1 cellular context compared by ENCODE assay signal in the genomic region with DNA sequence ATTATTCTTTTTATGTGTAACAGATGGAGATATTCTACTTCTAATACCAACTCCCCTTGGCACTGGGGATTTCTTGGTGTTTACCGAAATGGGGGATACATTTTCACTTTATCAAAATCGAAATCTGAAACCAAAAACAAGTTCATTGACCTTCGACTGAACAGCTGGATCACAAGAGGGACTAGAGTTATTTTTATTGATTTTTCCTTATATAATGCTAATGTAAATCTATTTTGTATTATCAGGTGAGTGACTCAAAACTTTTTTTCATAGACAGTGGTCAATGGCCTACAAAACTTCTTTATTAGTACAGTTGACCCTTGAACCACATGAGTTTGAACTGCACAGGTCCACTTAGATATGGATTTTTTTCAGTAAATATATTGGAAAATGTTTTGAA.
A peak's percentile ranks its signal among the peaks of the same experiment; 100 is the strongest.
TF ChIP-seq lines count a peak whose summit lies in the region.

No MANE protein-coding gene starts in this region.

TF ChIP-seq in HepG2, 621 proteins besides CTCF, POLR2A, EP300 and RAD21 (continues in another document):
- TF ChIP-seq SIX4 (CRISPR knock-in tag; IDR thresholded peaks at IDR 0.05) (peak; percentile 86; the same call in 1 of the 2 replicates), ZNF891 (CRISPR knock-in tag; IDR thresholded peaks at IDR 0.05) (no peak), MED1 (CRISPR knock-in tag; IDR thresholded peaks at IDR 0.05) (peak; percentile 49), CREM (IDR thresholded peaks at IDR 0.05) (peak; percentile 69), CREM (CRISPR knock-in tag; IDR thresholded peaks at IDR 0.05) (no peak), FOXP1 (IDR thresholded peaks at IDR 0.05) (no peak), FOXP1 (CRISPR knock-in tag; IDR thresholded peaks at IDR 0.05) (peak; percentile 73; the same call in 1 of the 2 replicates), NCOA2 (CRISPR knock-in tag; IDR thresholded peaks at IDR 0.05) (peak; percentile 85), PHF21A (CRISPR knock-in tag; IDR thresholded peaks at IDR 0.05) (peak; percentile 43; the same call in 1 of the 2 replicates), FOXA3 (CRISPR knock-in tag; IDR thresholded peaks at IDR 0.05) (peak; percentile 64), SOX13 (IDR thresholded peaks at IDR 0.05) (peak; percentile 25; the same call in 1 of the 2 replicates), SOX13 (CRISPR knock-in tag; conservative IDR thresholded peaks at IDR 0.05 in 1 of 2, IDR thresholded peaks at IDR 0.05 in 1 of 2) (peak in 1 of 2 experiments; percentile 77; a peak in 2 of 4 replicates), NFIC (IDR thresholded peaks at IDR 0.05; ENCODE audit: low read length) (peak; percentile 87; the same call in 1 of the 2 replicates), TCF12 (IDR thresholded peaks at IDR 0.05) (no peak), TCF12 (CRISPR knock-in tag; IDR thresholded peaks at IDR 0.05) (peak; percentile 57; the same call in 1 of the 2 replicates), SMAD1 (CRISPR knock-in tag; IDR thresholded peaks at IDR 0.05; ENCODE audit: borderline replicate concordance, low read depth) (no peak), ZFP36L1 (CRISPR knock-in tag; IDR thresholded peaks at IDR 0.05) (no peak), SAP130 (CRISPR knock-in tag; IDR thresholded peaks at IDR 0.05; ENCODE audit: low read depth) (peak; percentile 39; the same call in 1 of the 2 replicates), GATA4 (IDR thresholded peaks at IDR 0.05; ENCODE audit: borderline replicate concordance, low read depth) (peak; percentile 60; the same call in 1 of the 2 replicates), POGZ (CRISPR knock-in tag; IDR thresholded peaks at IDR 0.05) (peak; percentile 43; the same call in 1 of the 2 replicates), RARA (CRISPR knock-in tag; IDR thresholded peaks at IDR 0.05) (peak; percentile 60), ARID3A (IDR thresholded peaks at IDR 0.05; ENCODE audit: low read depth, low read length) (peak; percentile 58; the same call in 1 of the 2 replicates), GATAD2A (CRISPR knock-in tag; IDR thresholded peaks at IDR 0.05) (peak; percentile 79), AHR (CRISPR knock-in tag; IDR thresholded peaks at IDR 0.05) (no peak), FOXP4 (CRISPR knock-in tag; IDR thresholded peaks at IDR 0.05) (peak; percentile 69), SIX1 (CRISPR knock-in tag; IDR thresholded peaks at IDR 0.05; ENCODE audit: borderline replicate concordance) (peak; percentile 97), ZNF362 (CRISPR knock-in tag; IDR thresholded peaks at IDR 0.05; ENCODE audit: borderline replicate concordance) (peak; percentile 91), NCOR1 (IDR thresholded peaks at IDR 0.05; ENCODE audit: borderline replicate concordance, low read length) (peak; percentile 79; the same call in 1 of the 2 replicates), FLYWCH1 (CRISPR knock-in tag; IDR thresholded peaks at IDR 0.05) (no peak), ZNF615 (CRISPR knock-in tag; IDR thresholded peaks at IDR 0.05; ENCODE audit: borderline replicate concordance) (no peak), NR2F6 (IDR thresholded peaks at IDR 0.05) (peak; percentile 81), NR2F6 (CRISPR knock-in tag; IDR thresholded peaks at IDR 0.05) (peak; percentile 60; the same call in 1 of the 2 replicates), ARID5B (CRISPR knock-in tag; IDR thresholded peaks at IDR 0.05) (peak; percentile 73), FOXJ3 (CRISPR knock-in tag; IDR thresholded peaks at IDR 0.05; ENCODE audit: borderline replicate concordance) (peak; percentile 31; the same call in 1 of the 2 replicates), NR2F2 (IDR thresholded peaks at IDR 0.05; ENCODE audit: borderline replicate concordance, low read depth) (peak; percentile 67), MIXL1 (CRISPR knock-in tag; IDR thresholded peaks at IDR 0.05) (peak; percentile 75), ONECUT2 (CRISPR knock-in tag; IDR thresholded peaks at IDR 0.05) (peak; percentile 91), ZGPAT (CRISPR knock-in tag; IDR thresholded peaks at IDR 0.05) (peak; percentile 60), HNF4A (CRISPR knock-in tag; IDR thresholded peaks at IDR 0.05) (peak; percentile 71), KAT2B (IDR thresholded peaks at IDR 0.05; ENCODE audit: borderline replicate concordance, low read depth, low read length) (peak; percentile 70), KAT8 (CRISPR knock-in tag; IDR thresholded peaks at IDR 0.05) (0 out of 2 replicates have a peak, but pooled peaks have one; percentile 40), PPARG (CRISPR knock-in tag; conservative IDR thresholded peaks at IDR 0.05) (peak; percentile 72; the same call in 1 of the 2 replicates), SOX6 (IDR thresholded peaks at IDR 0.05) (no peak), SOX6 (CRISPR knock-in tag; IDR thresholded peaks at IDR 0.05) (peak; percentile 84)
- TF ChIP-seq, protein P1, sequence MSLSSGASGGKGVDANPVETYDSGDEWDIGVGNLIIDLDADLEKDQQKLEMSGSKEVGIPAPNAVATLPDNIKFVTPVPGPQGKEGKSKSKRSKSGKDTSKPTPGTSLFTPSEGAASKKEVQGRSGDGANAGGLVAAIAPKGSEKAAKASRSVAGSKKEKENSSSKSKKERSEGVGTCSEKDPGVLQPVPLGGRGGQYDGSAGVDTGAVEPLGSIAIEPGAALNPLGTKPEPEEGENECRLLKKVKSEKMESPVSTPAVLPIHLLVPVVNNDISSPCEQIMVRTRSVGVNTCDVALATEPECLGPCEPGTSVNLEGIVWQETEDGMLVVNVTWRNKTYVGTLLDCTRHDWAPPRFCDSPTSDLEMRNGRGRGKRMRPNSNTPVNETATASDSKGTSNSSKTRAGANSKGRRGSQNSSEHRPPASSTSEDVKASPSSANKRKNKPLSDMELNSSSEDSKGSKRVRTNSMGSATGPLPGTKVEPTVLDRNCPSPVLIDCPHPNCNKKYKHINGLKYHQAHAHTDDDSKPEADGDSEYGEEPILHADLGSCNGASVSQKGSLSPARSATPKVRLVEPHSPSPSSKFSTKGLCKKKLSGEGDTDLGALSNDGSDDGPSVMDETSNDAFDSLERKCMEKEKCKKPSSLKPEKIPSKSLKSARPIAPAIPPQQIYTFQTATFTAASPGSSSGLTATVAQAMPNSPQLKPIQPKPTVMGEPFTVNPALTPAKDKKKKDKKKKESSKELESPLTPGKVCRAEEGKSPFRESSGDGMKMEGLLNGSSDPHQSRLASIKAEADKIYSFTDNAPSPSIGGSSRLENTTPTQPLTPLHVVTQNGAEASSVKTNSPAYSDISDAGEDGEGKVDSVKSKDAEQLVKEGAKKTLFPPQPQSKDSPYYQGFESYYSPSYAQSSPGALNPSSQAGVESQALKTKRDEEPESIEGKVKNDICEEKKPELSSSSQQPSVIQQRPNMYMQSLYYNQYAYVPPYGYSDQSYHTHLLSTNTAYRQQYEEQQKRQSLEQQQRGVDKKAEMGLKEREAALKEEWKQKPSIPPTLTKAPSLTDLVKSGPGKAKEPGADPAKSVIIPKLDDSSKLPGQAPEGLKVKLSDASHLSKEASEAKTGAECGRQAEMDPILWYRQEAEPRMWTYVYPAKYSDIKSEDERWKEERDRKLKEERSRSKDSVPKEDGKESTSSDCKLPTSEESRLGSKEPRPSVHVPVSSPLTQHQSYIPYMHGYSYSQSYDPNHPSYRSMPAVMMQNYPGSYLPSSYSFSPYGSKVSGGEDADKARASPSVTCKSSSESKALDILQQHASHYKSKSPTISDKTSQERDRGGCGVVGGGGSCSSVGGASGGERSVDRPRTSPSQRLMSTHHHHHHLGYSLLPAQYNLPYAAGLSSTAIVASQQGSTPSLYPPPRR (CRISPR knock-in tag; IDR thresholded peaks at IDR 0.05; ENCODE audit: borderline replicate concordance) = peak; percentile 69
- TF ChIP-seq, protein P2, sequence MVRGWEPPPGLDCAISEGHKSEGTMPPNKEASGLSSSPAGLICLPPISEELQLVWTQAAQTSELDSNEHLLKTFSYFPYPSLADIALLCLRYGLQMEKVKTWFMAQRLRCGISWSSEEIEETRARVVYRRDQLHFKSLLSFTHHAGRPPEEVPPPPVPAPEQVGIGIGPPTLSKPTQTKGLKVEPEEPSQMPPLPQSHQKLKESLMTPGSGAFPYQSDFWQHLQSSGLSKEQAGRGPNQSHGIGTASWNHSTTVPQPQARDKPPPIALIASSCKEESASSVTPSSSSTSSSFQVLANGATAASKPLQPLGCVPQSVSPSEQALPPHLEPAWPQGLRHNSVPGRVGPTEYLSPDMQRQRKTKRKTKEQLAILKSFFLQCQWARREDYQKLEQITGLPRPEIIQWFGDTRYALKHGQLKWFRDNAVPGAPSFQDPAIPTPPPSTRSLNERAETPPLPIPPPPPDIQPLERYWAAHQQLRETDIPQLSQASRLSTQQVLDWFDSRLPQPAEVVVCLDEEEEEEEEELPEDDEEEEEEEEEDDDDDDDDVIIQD (CRISPR knock-in tag; IDR thresholded peaks at IDR 0.05; ENCODE audit: low read depth) = 0 out of 2 replicates have a peak, but pooled peaks have one; percentile 13
- TF ChIP-seq, protein P3, sequence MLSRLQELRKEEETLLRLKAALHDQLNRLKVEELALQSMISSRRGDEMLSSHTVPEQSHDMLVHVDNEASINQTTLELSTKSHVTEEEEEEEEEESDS (CRISPR knock-in tag; IDR thresholded peaks at IDR 0.05; ENCODE audit: borderline replicate concordance) = no peak
- TF ChIP-seq, protein P4, sequence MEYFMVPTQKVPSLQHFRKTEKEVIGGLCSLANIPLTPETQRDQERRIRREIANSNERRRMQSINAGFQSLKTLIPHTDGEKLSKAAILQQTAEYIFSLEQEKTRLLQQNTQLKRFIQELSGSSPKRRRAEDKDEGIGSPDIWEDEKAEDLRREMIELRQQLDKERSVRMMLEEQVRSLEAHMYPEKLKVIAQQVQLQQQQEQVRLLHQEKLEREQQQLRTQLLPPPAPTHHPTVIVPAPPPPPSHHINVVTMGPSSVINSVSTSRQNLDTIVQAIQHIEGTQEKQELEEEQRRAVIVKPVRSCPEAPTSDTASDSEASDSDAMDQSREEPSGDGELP (IDR thresholded peaks at IDR 0.05; ENCODE audit: borderline replicate concordance, low read depth) = peak; percentile 90
